Comparison of ENCODE assay signal across 8 cellular contexts in the genomic region with DNA sequence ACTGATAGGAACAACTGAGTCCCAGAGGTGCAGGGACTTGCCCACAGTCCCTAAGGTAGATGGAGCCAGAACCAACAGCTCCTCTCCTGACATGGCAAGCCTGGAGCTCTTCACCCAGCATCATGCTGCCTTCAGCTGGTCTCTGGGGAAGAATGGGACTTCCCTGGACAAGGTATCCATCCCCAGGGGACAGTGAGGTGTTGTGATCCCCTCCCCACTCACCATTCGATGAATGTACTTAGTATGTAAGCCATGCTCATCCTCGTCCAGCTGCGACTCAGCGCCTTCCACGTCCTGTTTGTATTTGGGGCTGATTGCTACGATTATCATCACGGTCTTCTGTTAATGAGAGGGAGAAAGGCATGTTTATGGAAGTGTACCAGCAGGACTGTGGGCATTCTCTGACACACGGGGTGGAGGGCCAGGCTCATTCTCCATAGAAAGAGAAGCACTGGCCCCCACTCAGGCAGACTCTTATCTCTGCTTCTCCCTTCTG. TPM values are rescaled to one million over a fixed set of nuclear protein-coding genes. Genes with fewer than 3 reads are reported as not detected.
DNase-seq lines count a peak whose midpoint lies in the region; ATAC-seq and TF ChIP-seq lines count a peak whose summit lies in the region.

No MANE protein-coding gene starts in this region.

- TF ChIP-seq POLR2A in body of pancreas (IDR thresholded peaks at IDR 0.05) = no peak

- H3K4me1 ChIP-seq in body of pancreas = no peaks in the 10 kb centered on the region

- intact Hi-C loops in body of pancreas (cut with DNase I) = no loop called here
- intact Hi-C loops in posterior vena cava (cut with DNase I) = loop anchor here (5.0 to 10.0 kb wide), 2 partner anchors 36 to 81 kb away; partner anchors contain the start of gene REV3L (in 2 of the 2)

- H3K36me3 ChIP-seq in body of pancreas (replicated peaks in 1 of 2; ENCODE audit: insufficient read depth in 1 of 2, low read depth in 2 of 2) = peaks cover 11 to 14% of the 10 kb centered on the region in 2 donors

- no peak for DNase-seq in activated naive CD8-positive, alpha-beta T cell treated with anti-CD3 and anti-CD28 coated beads, Interleukin-2, amount 10 ng/mL, durations not matched to agents 7 days and 5 days
- no peak for DNase-seq in osteocyte (ENCODE audit: extremely low spot score, unreplicated experiment)
- no peak for DNase-seq in body of pancreas
- DNase-seq in posterior vena cava (ENCODE audit: low spot score) = no peak
- DNase-seq in NOMO-1 treated with DMSO at 0.1 percent for 48 hours (lab: John Stamatoyannopoulos, UW; ENCODE audit: unreplicated experiment) = no peak

- POLR2A ChIA-PET in activated naive CD8-positive, alpha-beta T cell treated with anti-CD3 and anti-CD28 coated beads, Interleukin-2, amount 10 ng/mL, durations not matched to agents 7 days and 5 days (lab: Charles Lee) = interaction anchor here (1.2 to 1.7 kb wide), 3 partner anchors 44 to 84 kb away, joined by 4 to 7 read pairs (median 5); partner anchors contain the start of gene REV3L

- no peaks in the 10 kb centered on the region for H3K27me3 Mint-ChIP-seq in activated naive CD8-positive, alpha-beta T cell treated with anti-CD3 and anti-CD28 coated beads, Interleukin-2, amount 10 ng/mL, durations not matched to agents 7 days and 5 days
- no peaks in the 10 kb centered on the region for H3K27me3 Mint-ChIP-seq in osteocyte (ENCODE audit: unreplicated experiment)

- H3K9me3 ChIP-seq in body of pancreas = no peaks in the 10 kb centered on the region

- H3K4me1 Mint-ChIP-seq in activated naive CD8-positive, alpha-beta T cell treated with anti-CD3 and anti-CD28 coated beads, Interleukin-2, amount 10 ng/mL, durations not matched to agents 7 days and 5 days = peaks cover 39% of the 10 kb centered on the region
- peaks cover 39% of the 10 kb centered on the region for H3K4me1 Mint-ChIP-seq in osteocyte (ENCODE audit: unreplicated experiment)

- peak overlapping the region; percentile 77 for H3K4me3 Mint-ChIP-seq in activated naive CD8-positive, alpha-beta T cell treated with anti-CD3 and anti-CD28 coated beads, Interleukin-2, amount 10 ng/mL, durations not matched to agents 7 days and 5 days
- peak overlapping the region; percentile 26 for H3K4me3 Mint-ChIP-seq in osteocyte (ENCODE audit: unreplicated experiment)

- no peaks in the 10 kb centered on the region for H3K9me3 Mint-ChIP-seq in activated naive CD8-positive, alpha-beta T cell treated with anti-CD3 and anti-CD28 coated beads, Interleukin-2, amount 10 ng/mL, durations not matched to agents 7 days and 5 days
- H3K9me3 Mint-ChIP-seq in osteocyte (ENCODE audit: unreplicated experiment) = no peaks in the 10 kb centered on the region

- H3K27me3 ChIP-seq in body of pancreas = no peaks in the 10 kb centered on the region

- H3K27ac ChIP-seq in body of pancreas = no peak overlapping the region

- no peak for TF ChIP-seq CTCF in osteocyte (IDR thresholded peaks at IDR 0.05)
- TF ChIP-seq CTCF in body of pancreas (IDR thresholded peaks at IDR 0.05) = peak in 1 of 7 experiments; percentile 1

- no peak overlapping the region for H3K4me3 ChIP-seq in body of pancreas

- ATAC-seq in GM18517 (IDR thresholded peaks at IDR 0.05; ENCODE audit: unreplicated experiment) (peak; percentile 7), HG02884 (IDR thresholded peaks at IDR 0.05; ENCODE audit: unreplicated experiment) (peak; percentile 3), body of pancreas (no peak), GM19452 (IDR thresholded peaks at IDR 0.05; ENCODE audit: unreplicated experiment) (no peak)
- no peak for ATAC-seq in activated naive CD8-positive, alpha-beta T cell treated with anti-CD3 and anti-CD28 coated beads, Interleukin-2, amount 10 ng/mL, durations not matched to agents 7 days and 5 days (ENCODE audit: low read depth)

- H3K27ac Mint-ChIP-seq in activated naive CD8-positive, alpha-beta T cell treated with anti-CD3 and anti-CD28 coated beads, Interleukin-2, amount 10 ng/mL, durations not matched to agents 7 days and 5 days = peak overlapping the region; percentile 94
- peak overlapping the region; percentile 61 for H3K27ac Mint-ChIP-seq in osteocyte (ENCODE audit: unreplicated experiment)

- peaks cover 66% of the 10 kb centered on the region for H3K36me3 Mint-ChIP-seq in activated naive CD8-positive, alpha-beta T cell treated with anti-CD3 and anti-CD28 coated beads, Interleukin-2, amount 10 ng/mL, durations not matched to agents 7 days and 5 days
- peaks cover 31% of the 10 kb centered on the region for H3K36me3 Mint-ChIP-seq in osteocyte (ENCODE audit: unreplicated experiment)

- 74 to 89% methylated on average over 8 of the region's 8 CpGs for WGBS in body of pancreas, 2 donors

RNA-seq across cellular contexts. Expression of gene TRAF3IP2, which starts 39.4 kb away (rescaled TPM):
- 10 to 100 TPM; 25.8 to 28.3 TPM for total RNA-seq in activated naive CD8-positive, alpha-beta T cell treated with anti-CD3 and anti-CD28 coated beads, Interleukin-2, amount 10 ng/mL, durations not matched to agents 7 days and 5 days
- total RNA-seq in osteocyte = 10.5 and 12.8 TPM in 2 replicates
- total RNA-seq in body of pancreas = 10 to 100 TPM; 15.8 to 29.0 TPM
- total RNA-seq in posterior vena cava = 10 to 100 TPM; 21.1 to 44.9 TPM

Comparison
In these comparisons a context has a peak if more than half of its experiments do, and no peak if none do; other contexts are left out.
1. ATAC-seq: peak in GM18517 (single experiment) and HG02884 (single experiment); none in activated naive CD8-positive, alpha-beta T cell treated with anti-CD3 and anti-CD28 coated beads, Interleukin-2, amount 10 ng/mL, durations not matched to agents 7 days and 5 days (single experiment), body of pancreas (single experiment) and GM19452 (single experiment).